ENCODE assay signal across 1 cellular context in genomic region chr4:139815646-139816601, GRCh38.
TF ChIP-seq lines count a peak whose summit lies in the region.

No MANE protein-coding gene starts in this region.

TF ChIP-seq in H1, 55 proteins besides CTCF, POLR2A, EP300 and RAD21 (continued from another document):
- peak; percentile 28 for TF ChIP-seq NANOG (IDR thresholded peaks at IDR 0.05; ENCODE audit: insufficient read depth, low read depth, low read length, poor library complexity, severe bottlenecking)
- TF ChIP-seq CHD7 (IDR thresholded peaks at IDR 0.05; ENCODE audit: insufficient replicate concordance, low read length), result peak; percentile 30
- TF ChIP-seq USF2 (IDR thresholded peaks at IDR 0.05; ENCODE audit: low read length), result no peak
- no peak for TF ChIP-seq ATF3 (IDR thresholded peaks at IDR 0.05; ENCODE audit: insufficient read depth, low read depth, low read length)
- no peak for TF ChIP-seq NRF1 (IDR thresholded peaks at IDR 0.05; ENCODE audit: low read depth, low read length)
- no peak for TF ChIP-seq E2F6 (IDR thresholded peaks at IDR 0.05)
- TF ChIP-seq RFX5 (IDR thresholded peaks at IDR 0.05; ENCODE audit: borderline replicate concordance, low read depth, low read length), result no peak
- TF ChIP-seq POLR2AphosphoS5 (IDR thresholded peaks at IDR 0.05; ENCODE audit: low read depth, low read length), result no peak; the same call in 1 of the 2 replicates
- TF ChIP-seq ATF2 (IDR thresholded peaks at IDR 0.05; ENCODE audit: low read length), result no peak
- no peak for TF ChIP-seq SIRT6 (IDR thresholded peaks at IDR 0.05; ENCODE audit: low read length)
- TF ChIP-seq BCL11A (IDR thresholded peaks at IDR 0.05; ENCODE audit: low read depth in 2 of 2, low read length in 2 of 2), result no peak
- no peak for TF ChIP-seq SAP30 (IDR thresholded peaks at IDR 0.05; ENCODE audit: insufficient read depth, insufficient replicate concordance, low read length)
- no peak for TF ChIP-seq SIX5 (IDR thresholded peaks at IDR 0.05; ENCODE audit: low read depth, low read length)
- TF ChIP-seq KDM4A (IDR thresholded peaks at IDR 0.05; ENCODE audit: low read depth, low read length, severe bottlenecking), result no peak
- no peak for TF ChIP-seq POU5F1 (IDR thresholded peaks at IDR 0.05; ENCODE audit: low read depth, low read length)
- no peak for TF ChIP-seq SUZ12 (IDR thresholded peaks at IDR 0.05; ENCODE audit: low read length)
- peak; percentile 100 for TF ChIP-seq RBBP5 (IDR thresholded peaks at IDR 0.05; ENCODE audit: borderline replicate concordance, low read depth, low read length)
- TF ChIP-seq FOSL1 (IDR thresholded peaks at IDR 0.05; ENCODE audit: insufficient read depth, low read depth, low read length), result no peak
- TF ChIP-seq SP1 (IDR thresholded peaks at IDR 0.05; ENCODE audit: low read depth, low read length), result peak; percentile 76
- TF ChIP-seq TAF7 (optimal IDR thresholded peaks at IDR 0.05; ENCODE audit: borderline replicate concordance, low read depth, low read length), result no peak
- no peak for TF ChIP-seq EGR1 (IDR thresholded peaks at IDR 0.05; ENCODE audit: borderline replicate concordance, low read depth, low read length)
- TF ChIP-seq HDAC2 (IDR thresholded peaks at IDR 0.05; ENCODE audit: borderline replicate concordance in 1 of 2, low read depth in 2 of 2, low read length in 2 of 2), result no peak
- TF ChIP-seq JUN (IDR thresholded peaks at IDR 0.05; ENCODE audit: low read depth, low read length), result no peak
- no peak for TF ChIP-seq EZH2 (IDR thresholded peaks at IDR 0.05; ENCODE audit: low read depth, low read length, severe bottlenecking)
- TF ChIP-seq TBP (IDR thresholded peaks at IDR 0.05; ENCODE audit: low read depth, low read length), result no peak
- no peak for TF ChIP-seq MAFK (IDR thresholded peaks at IDR 0.05; ENCODE audit: low read depth, low read length)
- no peak for TF ChIP-seq HDAC6 (IDR thresholded peaks at IDR 0.05; ENCODE audit: low read depth, low read length)
- TF ChIP-seq TAF1 (IDR thresholded peaks at IDR 0.05; ENCODE audit: low read depth, low read length), result peak; percentile 69
- TF ChIP-seq KDM1A (IDR thresholded peaks at IDR 0.05; ENCODE audit: borderline replicate concordance, low read length), result peak; percentile 24; the same call in 1 of the 2 replicates
- TF ChIP-seq KDM5A (IDR thresholded peaks at IDR 0.05; ENCODE audit: low read length), result no peak
- TF ChIP-seq RNF2 (IDR thresholded peaks at IDR 0.05; ENCODE audit: borderline replicate concordance, low read depth, low read length, missing control alignments, poor library complexity, severe bottlenecking), result no peak
- TF ChIP-seq PHF8 (conservative IDR thresholded peaks at IDR 0.05; ENCODE audit: low read depth, low read length), result 0 out of 2 replicates have a peak, but pooled peaks have one; percentile 24
- TF ChIP-seq GTF2F1 (IDR thresholded peaks at IDR 0.05; ENCODE audit: borderline replicate concordance, low read depth, low read length), result no peak
- TF ChIP-seq CEBPB (IDR thresholded peaks at IDR 0.05; ENCODE audit: low read depth, low read length), result no peak
- no peak for TF ChIP-seq SRF (IDR thresholded peaks at IDR 0.05; ENCODE audit: low read depth, low read length)
- no peak for TF ChIP-seq MAX (IDR thresholded peaks at IDR 0.05)
